ENCODE assay signal across 1 cellular context in the genomic region with DNA sequence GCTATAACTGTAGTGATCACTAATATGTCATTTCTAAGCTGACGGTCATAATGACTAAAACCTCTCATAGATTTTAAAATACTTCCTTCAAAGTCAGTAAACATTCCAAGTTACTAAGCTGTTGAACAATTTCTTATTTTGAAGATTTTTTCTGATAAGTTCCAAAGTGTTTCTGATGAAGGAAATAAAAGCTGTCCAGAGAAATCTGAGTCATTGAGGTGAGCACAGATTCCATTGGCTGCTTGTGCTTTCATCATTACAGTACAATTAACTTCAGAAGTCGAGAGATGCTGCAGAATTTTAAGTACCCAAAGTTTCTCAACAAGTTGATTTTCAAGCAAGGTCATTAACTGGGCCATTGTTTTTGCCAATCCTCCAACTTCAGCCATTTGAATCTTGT.
TF ChIP-seq lines count a peak whose summit lies in the region.

No MANE protein-coding gene starts in this region.

TF ChIP-seq in GM12878, 131 proteins besides CTCF, POLR2A, EP300 and RAD21:
- TF ChIP-seq CHD1 (IDR thresholded peaks at IDR 0.05; ENCODE audit: low read depth, low read length) (no peak), RBBP5 (conservative IDR thresholded peaks at IDR 0.05) (no peak), STAT1 (conservative IDR thresholded peaks at IDR 0.05) (no peak), PKNOX1 (IDR thresholded peaks at IDR 0.05) (no peak), DPF2 (IDR thresholded peaks at IDR 0.05) (no peak)
